21 cellular contexts compared by ENCODE assay signal in the genomic region with DNA sequence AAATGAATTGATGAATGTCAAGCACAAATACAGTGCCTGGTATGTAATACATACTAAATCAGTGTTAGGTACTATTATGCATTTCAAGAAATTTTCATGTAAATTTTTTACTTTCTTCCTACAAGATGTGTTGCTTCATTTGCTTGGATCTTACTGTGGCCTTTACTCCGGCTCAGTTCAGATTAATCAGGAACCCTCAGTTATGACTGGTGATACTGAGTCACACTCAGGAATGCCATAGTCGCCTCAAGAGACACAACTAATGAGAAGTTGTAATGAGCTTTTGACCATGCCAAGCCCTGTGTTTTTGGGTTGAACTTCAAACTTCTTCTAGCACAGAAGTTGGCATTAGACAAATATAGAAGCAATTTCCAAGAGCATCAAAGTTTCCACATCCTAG.
DNase-seq lines count a peak whose midpoint lies in the region; ATAC-seq and TF ChIP-seq lines count a peak whose summit lies in the region.
"Had no signal": no experiment of that assay in that cellular context is flagged by ENCODE, and none has a peak within 500 bp of the region (broad histone marks: within the 10 kb centered on the region; RNA-seq: fewer than 3 reads in every experiment).

No MANE protein-coding gene starts in this region.

- TF ChIP-seq POLR2A in IMR-90 (IDR thresholded peaks at IDR 0.05; ENCODE audit: low read depth, low read length) (no peak), vagina (IDR thresholded peaks at IDR 0.05) (no peak)

- dilution Hi-C loops in IMR-90 (cut with HindIII; ENCODE audit: low sequenced_read_pairs, unreplicated experiment) = no loop called here

- no peaks in the 10 kb centered on the region for H3K79me1 ChIP-seq in IMR-90 (ENCODE audit: low read depth in 1 of 2, low read length in 2 of 2)

- TF ChIP-seq RAD21 in IMR-90 (IDR thresholded peaks at IDR 0.05; ENCODE audit: low read length) = no peak

- no peak overlapping the region for H3K56ac ChIP-seq in IMR-90 (ENCODE audit: extremely low read depth, insufficient read depth, low read length)

- H4K8ac ChIP-seq in IMR-90 (ENCODE audit: low read depth in 2 of 2, low read length in 2 of 2) = no peak overlapping the region

- H3K27ac ChIP-seq in IMR-90 (ENCODE audit: insufficient read depth, low read length) (no peak overlapping the region), left lung (peak overlapping the region in 1 of 2 donors; percentile 54), vagina (peak overlapping the region; percentile 53)
- H3K27ac ChIP-seq: RWPE1 had no signal

- H4K20me1 ChIP-seq in IMR-90 (ENCODE audit: insufficient read depth, low read length) = no peaks in the 10 kb centered on the region

- CTCF ChIA-PET in IMR-90 (lab: Yijun Ruan, JAX) = interaction anchor here (0.7 to 1.5 kb wide), 4 partner anchors 10 to 153 kb away, joined by 3 to 5 read pairs (median 4); no protein-coding TSS in a partner anchor

- peak overlapping the region; percentile 1; the same call in 1 of the 2 replicates for H3K23ac ChIP-seq in IMR-90 (ENCODE audit: low read depth, low read length)

- no CpG with 5 or more reads among the region's 2 CpGs for WGBS in IMR-90 (ENCODE audit: extremely low coverage in 2 of 2, insufficient read length in 1 of 2), 2 experiments

- H3K4ac ChIP-seq in IMR-90 (ENCODE audit: low read depth, low read length) = no peak overlapping the region

- no peak overlapping the region for H2AK5ac ChIP-seq in IMR-90 (ENCODE audit: low read depth, low read length)

- H2BK20ac ChIP-seq in IMR-90 (ENCODE audit: low read depth, low read length) = no peak overlapping the region

- H3K4me3 ChIP-seq in IMR-90 (ENCODE audit: insufficient read depth, low read depth, low read length) = no peak overlapping the region
- H3K4me3 ChIP-seq in epithelial cell of esophagus (ENCODE audit: low read length) = no peak overlapping the region
- no peak overlapping the region for H3K4me3 ChIP-seq in left lung
- H3K4me3 ChIP-seq in vagina = no peak overlapping the region
- H3K4me3 ChIP-seq: GM23338, K562 had no signal

- no peak overlapping the region for H4K91ac ChIP-seq in IMR-90 (ENCODE audit: insufficient read depth, low read depth, low read length)

- DNase-seq in IMR-90 (peak; percentile 64), epithelial cell of esophagus (ENCODE audit: low read depth) (peak; percentile 76), left lung (no peak), vagina (ENCODE audit: extremely low spot score in 2 of 2) (no peak), SHP77 (lab: John Stamatoyannopoulos, UW) (no peak)
- DNase-seq in stimulated activated CD4-positive, alpha-beta T cell treated with anti-CD3 and anti-CD28 coated beads, Interleukin-4, amount 100 ng/mL, for 1 hour = no peak
- DNase-seq in activated naive CD4-positive, alpha-beta T cell treated with Interleukin-2 at 50 U/mL for 16 hours = no peak
- DNase-seq: activated CD4-positive, alpha-beta T cell treated with anti-CD3 and anti-CD28 coated beads for 36 hours; activated naive CD8-positive, alpha-beta T cell treated with anti-CD3 and anti-CD28 coated beads, Interleukin-2, amount 10 ng/mL, durations not matched to agents 7 days and 5 days; activated T-cell treated with anti-CD3 and anti-CD28 coated beads, Interleukin-2, amount 50 U/mL, for 1 hour; CD8-positive, alpha-beta memory T cell; GDM1; naive B cell; NCI-H1694; NCI-H510A treated with DMSO at 0.1 percent for 48 hours; retina; stimulated activated CD4-positive, alpha-beta T cell treated with anti-CD3 and anti-CD28 coated beads, Interleukin-4, amount 100 ng/mL, for 24 hours had no signal

- H3K9me1 ChIP-seq in IMR-90 (ENCODE audit: insufficient read depth, low read length) = peaks cover 6% of the 10 kb centered on the region; the same call in 1 of the 2 replicates

- H4K5ac ChIP-seq in IMR-90 (ENCODE audit: low read depth, low read length) = no peak overlapping the region

- in situ Hi-C loops in IMR-90 (cut with MboI; ENCODE audit: low sequenced_read_pairs) = no loop called here

- H3K9me3 ChIP-seq in IMR-90 (ENCODE audit: control insufficient read depth, insufficient read depth, low read length) (no peaks in the 10 kb centered on the region), left lung (no peaks in the 10 kb centered on the region), vagina (no peaks in the 10 kb centered on the region)

- peak overlapping the region; percentile 20 for H2BK5ac ChIP-seq in IMR-90 (ENCODE audit: low read depth, low read length, poor library complexity, severe bottlenecking)

- no peak overlapping the region for H2BK15ac ChIP-seq in IMR-90 (ENCODE audit: low read depth, low read length)

- no peak overlapping the region for H2BK120ac ChIP-seq in IMR-90 (ENCODE audit: low read depth, low read length)

- peak overlapping the region; percentile 57; the same call in 1 of the 2 replicates for H3K4me2 ChIP-seq in IMR-90 (ENCODE audit: low read depth, low read length)
- H3K4me2 ChIP-seq: GM23338 had no signal

- no peak overlapping the region for H2AK9ac ChIP-seq in IMR-90 (replicated peaks; ENCODE audit: low read depth, low read length, poor library complexity)

- POLR2A ChIA-PET in IMR-90 (lab: Charles Lee; ENCODE audit: unreplicated experiment) = no interaction called here

- H3K27me3 ChIP-seq in IMR-90 (ENCODE audit: control insufficient read depth, insufficient read depth, low read length) (no peaks in the 10 kb centered on the region), left lung (no peaks in the 10 kb centered on the region), vagina (no peaks in the 10 kb centered on the region)

- BruUV-seq in IMR-90 (replicated peaks; lab: Mats Ljungman, UMichigan) = no TSS peak

- H3K36me3 ChIP-seq in IMR-90 (ENCODE audit: control insufficient read depth, insufficient read depth, low read length) (no peaks in the 10 kb centered on the region), left lung (peaks cover 0 to 13% of the 10 kb centered on the region in 2 donors), vagina (peaks cover 0 to 5% of the 10 kb centered on the region in 2 donors)

- H3K4me1 ChIP-seq in IMR-90 (ENCODE audit: control insufficient read depth, insufficient read depth, low read length) (peaks cover 13% of the 10 kb centered on the region), left lung (no peaks in the 10 kb centered on the region), vagina (peaks cover 6% of the 10 kb centered on the region)

- intact Hi-C loops in IMR-90 (cut with micrococcal nuclease) = no loop called here
- intact Hi-C loops in left lung (cut with DNase I) = no loop called here
- intact Hi-C loops in vagina (cut with DNase I) = no loop called here

- no peak overlapping the region for H2AFZ ChIP-seq in IMR-90 (replicated peaks; ENCODE audit: low read length, poor library complexity)
- H2AFZ ChIP-seq: GM23338 had no signal

- H3K18ac ChIP-seq in IMR-90 (ENCODE audit: low read depth, low read length) = no peak overlapping the region

- no peak overlapping the region for H3K9ac ChIP-seq in IMR-90 (ENCODE audit: low read depth, low read length)

- peak; percentile 64 for ATAC-seq in IMR-90 (ENCODE audit: low read depth)
- ATAC-seq in left lung = peak; percentile 44
- no peak for ATAC-seq in GM21447 (IDR thresholded peaks at IDR 0.05; ENCODE audit: unreplicated experiment)
- ATAC-seq: activated CD4-positive, alpha-beta T cell treated with anti-CD3 and anti-CD28 coated beads for 36 hours; GM23338; K562 had no signal

- TF ChIP-seq CTCF in IMR-90 (conservative IDR thresholded peaks at IDR 0.05; ENCODE audit: low read depth, low read length) (no peak), epithelial cell of esophagus (IDR thresholded peaks at IDR 0.05; ENCODE audit: insufficient read depth, low read depth, low read length, missing control alignments) (no peak), left lung (IDR thresholded peaks at IDR 0.05) (no peak), vagina (IDR thresholded peaks at IDR 0.05) (no peak)

- H3K14ac ChIP-seq in IMR-90 (replicated peaks; ENCODE audit: low read depth, low read length) = no peak overlapping the region

TF ChIP-seq in IMR-90, 13 proteins besides CTCF, POLR2A, EP300 and RAD21:
- 0 out of 2 replicates have a peak, but pooled peaks have one; percentile 17 for TF ChIP-seq FOS (IDR thresholded peaks at IDR 0.05; ENCODE audit: low read depth, low read length)
- peak; percentile 73 for TF ChIP-seq CEBPB (IDR thresholded peaks at IDR 0.05; ENCODE audit: low read depth, low read length)
- no peak for TF ChIP-seq NFE2L2 (IDR thresholded peaks at IDR 0.05; ENCODE audit: low read depth, low read length)
TF ChIP-seq in IMR-90: peak in this region for 2.

Comparison
In these comparisons a context has a peak if more than half of its experiments do, and no peak if none do; other contexts are left out.
1. DNase-seq: peak in IMR-90 (single experiment) and epithelial cell of esophagus (single experiment); none in left lung (0 of 2), vagina (0 of 2), stimulated activated CD4-positive, alpha-beta T cell treated with anti-CD3 and anti-CD28 coated beads, Interleukin-4, amount 100 ng/mL, for 1 hour (single experiment), SHP77 (0 of 2) and activated naive CD4-positive, alpha-beta T cell treated with Interleukin-2 at 50 U/mL for 16 hours (single experiment).